ENCODE assay signal across 18 cellular contexts in the genomic region with DNA sequence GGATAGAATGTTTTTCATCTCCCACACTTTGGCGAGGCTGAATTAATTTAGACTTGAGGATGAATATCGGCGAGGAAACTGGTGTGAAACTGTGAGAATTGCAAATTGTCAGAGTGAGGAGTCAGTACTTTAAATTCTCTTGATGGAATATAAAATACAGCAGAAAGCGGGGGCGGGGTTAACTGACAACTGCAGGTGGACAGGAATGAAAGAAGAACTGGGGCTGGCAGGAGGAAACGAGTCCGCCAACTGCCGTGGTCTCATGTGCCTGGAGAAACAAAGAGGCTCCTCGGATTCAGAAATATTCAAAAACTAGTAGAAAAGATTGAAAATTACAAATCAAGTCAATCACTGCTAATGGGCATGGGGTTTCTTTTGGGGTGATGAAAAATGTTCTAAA.
A peak's percentile ranks its signal among the peaks of the same experiment; 100 is the strongest.
DNase-seq lines count a peak whose midpoint lies in the region; ATAC-seq, FAIRE-seq and TF ChIP-seq lines count a peak whose summit lies in the region.
"Had no signal": no experiment of that assay in that cellular context is flagged by ENCODE, and none has a peak within 500 bp of the region (broad histone marks: within the 10 kb centered on the region; RNA-seq: fewer than 3 reads in every experiment).

No MANE protein-coding gene starts in this region.

- H3K4me1 Mint-ChIP-seq in nephron, result peaks cover 23% of the 10 kb centered on the region
- H3K4me1 Mint-ChIP-seq in stimulated activated effector memory CD8-positive, alpha-beta T cell treated with anti-CD3 and anti-CD28 coated beads, Interleukin-12 subunit alpha, Interleukin-12 subunit beta, amount 100 ng/mL, for 72 hours, result no peaks in the 10 kb centered on the region
- H3K4me1 Mint-ChIP-seq: activated naive CD8-positive, alpha-beta T cell treated with anti-CD3 and anti-CD28 coated beads, Interleukin-2, amount 10 ng/mL, durations not matched to agents 7 days and 5 days had no signal

- FAIRE-seq in GM18507 (lab: Jason Lieb, UNC), result peak; percentile 60

- peak overlapping the region in 1 of 3 experiments; percentile 51 for H3K4me3 Mint-ChIP-seq in nephron
- H3K4me3 Mint-ChIP-seq in stimulated activated effector memory CD8-positive, alpha-beta T cell treated with anti-CD3 and anti-CD28 coated beads, Interleukin-12 subunit alpha, Interleukin-12 subunit beta, amount 100 ng/mL, for 72 hours, result no peak overlapping the region
- H3K4me3 Mint-ChIP-seq: activated naive CD8-positive, alpha-beta T cell treated with anti-CD3 and anti-CD28 coated beads, Interleukin-2, amount 10 ng/mL, durations not matched to agents 7 days and 5 days; T-helper 2 cell treated with Interferon-gamma antibody and Interleukin-4, amounts not matched to agents 5 μg/mL and 100 μg/mL, for 36 hours had no signal

- no peaks in the 10 kb centered on the region for H3K9me3 Mint-ChIP-seq in nephron
- no peaks in the 10 kb centered on the region for H3K9me3 Mint-ChIP-seq in stimulated activated effector memory CD8-positive, alpha-beta T cell treated with anti-CD3 and anti-CD28 coated beads, Interleukin-12 subunit alpha, Interleukin-12 subunit beta, amount 100 ng/mL, for 72 hours
- H3K9me3 Mint-ChIP-seq: activated naive CD8-positive, alpha-beta T cell treated with anti-CD3 and anti-CD28 coated beads, Interleukin-2, amount 10 ng/mL, durations not matched to agents 7 days and 5 days; T-helper 2 cell treated with Interferon-gamma antibody and Interleukin-4, amounts not matched to agents 5 μg/mL and 100 μg/mL, for 36 hours had no signal

- TF ChIP-seq CTCF in nephron (IDR thresholded peaks at IDR 0.05; ENCODE audit: unreplicated experiment in 3 of 3), result no peak

- no peak for DNase-seq in GM18507 (ENCODE audit: extremely low spot score, insufficient read length, low read depth)
- peak; percentile 71 for DNase-seq in NAMALWA (ENCODE audit: low spot score)
- DNase-seq in stimulated activated effector memory CD8-positive, alpha-beta T cell treated with anti-CD3 and anti-CD28 coated beads, Interleukin-12 subunit alpha, Interleukin-12 subunit beta, amount 100 ng/mL, for 72 hours (ENCODE audit: low spot score in 2 of 2), result no peak
- no peak for DNase-seq in kidney tubule cell (ENCODE audit: low spot score)
- no peak for DNase-seq in DMS153 treated with DMSO at 0.1 percent for 48 hours (lab: John Stamatoyannopoulos, UW; ENCODE audit: unreplicated experiment)
- DNase-seq: activated naive CD8-positive, alpha-beta T cell treated with anti-CD3 and anti-CD28 coated beads, Interleukin-2, amount 10 ng/mL, durations not matched to agents 7 days and 5 days; AML-193; H7; hypothalamus; lower lobe of right lung; NCI-H2029; pancreas; PC-3 had no signal

- H3K36me3 Mint-ChIP-seq in nephron (ENCODE audit: low read depth), result no peaks in the 10 kb centered on the region
- H3K36me3 Mint-ChIP-seq in stimulated activated effector memory CD8-positive, alpha-beta T cell treated with anti-CD3 and anti-CD28 coated beads, Interleukin-12 subunit alpha, Interleukin-12 subunit beta, amount 100 ng/mL, for 72 hours, result no peaks in the 10 kb centered on the region
- H3K36me3 Mint-ChIP-seq: activated naive CD8-positive, alpha-beta T cell treated with anti-CD3 and anti-CD28 coated beads, Interleukin-2, amount 10 ng/mL, durations not matched to agents 7 days and 5 days had no signal

- peaks cover 5% of the 10 kb centered on the region for H3K27me3 Mint-ChIP-seq in nephron (ENCODE audit: low read depth)

- peak; percentile 72 for ATAC-seq in GM21786 (IDR thresholded peaks at IDR 0.05; ENCODE audit: unreplicated experiment)
- ATAC-seq in stimulated activated effector memory CD8-positive, alpha-beta T cell treated with anti-CD3 and anti-CD28 coated beads, Interleukin-12 subunit alpha, Interleukin-12 subunit beta, amount 100 ng/mL, for 72 hours, result no peak
- no peak for ATAC-seq in HG03135 (IDR thresholded peaks at IDR 0.05; ENCODE audit: unreplicated experiment)
- ATAC-seq: esophagus mucosa, lower lobe of right lung, pancreas, PC-3 had no signal

- peak overlapping the region; percentile 39 to 40 (median 39) for H3K27ac Mint-ChIP-seq in nephron
- H3K27ac Mint-ChIP-seq in stimulated activated effector memory CD8-positive, alpha-beta T cell treated with anti-CD3 and anti-CD28 coated beads, Interleukin-12 subunit alpha, Interleukin-12 subunit beta, amount 100 ng/mL, for 72 hours, result no peak overlapping the region
- H3K27ac Mint-ChIP-seq: activated naive CD8-positive, alpha-beta T cell treated with anti-CD3 and anti-CD28 coated beads, Interleukin-2, amount 10 ng/mL, durations not matched to agents 7 days and 5 days; T-helper 2 cell treated with Interferon-gamma antibody and Interleukin-4, amounts not matched to agents 5 μg/mL and 100 μg/mL, for 36 hours had no signal
